16 cellular contexts compared by ENCODE assay signal in the genomic region with DNA sequence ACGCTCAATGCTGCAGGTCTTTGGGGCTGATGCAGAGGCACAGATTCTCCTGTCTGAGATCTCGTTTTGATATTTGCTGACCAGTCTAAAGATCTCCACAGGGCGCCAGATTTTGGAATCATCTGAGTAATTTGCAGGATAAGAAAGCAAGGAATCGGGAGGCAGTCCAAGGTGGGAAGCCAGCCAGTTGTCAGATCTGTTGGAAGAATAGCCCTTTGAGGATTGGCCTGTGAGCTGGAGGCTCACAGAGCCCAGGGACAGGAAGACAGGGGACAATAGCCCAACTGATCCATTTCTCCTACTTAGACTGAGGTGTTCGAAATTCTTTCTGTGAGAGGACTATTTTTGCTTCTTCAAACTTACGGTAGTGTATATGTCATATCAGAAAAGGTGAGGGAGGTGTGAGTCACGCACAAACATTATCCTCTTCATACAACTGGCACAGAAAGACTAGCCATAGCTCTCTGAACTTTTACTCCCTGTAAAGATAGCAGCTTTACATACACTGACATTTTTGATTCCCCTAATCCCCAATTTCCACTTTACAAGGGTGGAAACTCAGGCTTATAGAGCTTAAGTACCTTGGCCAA. TPM values are rescaled to one million over a fixed set of nuclear protein-coding genes. Genes with fewer than 3 reads are reported as not detected.
DNase-seq lines count a peak whose midpoint lies in the region; ATAC-seq and TF ChIP-seq lines count a peak whose summit lies in the region.
"Had no signal": no experiment of that assay in that cellular context is flagged by ENCODE, and none has a peak within 500 bp of the region (broad histone marks: within the 10 kb centered on the region; RNA-seq: fewer than 3 reads in every experiment).

No MANE protein-coding gene starts in this region.

- H3K27me3 ChIP-seq in OCI-LY3 (ENCODE audit: low read depth, low read length): peaks cover 4% of the 10 kb centered on the region; the same call in 1 of the 2 replicates
- H3K27me3 ChIP-seq in mammary epithelial cell (ENCODE audit: insufficient read depth, low read length): peaks cover 9% of the 10 kb centered on the region
- H3K27me3 ChIP-seq: brain microvascular endothelial cell had no signal

- 0 out of 2 replicates have a peak overlapping the region, but pooled peaks have one; percentile 20 for H3K9ac ChIP-seq in OCI-LY3 (ENCODE audit: low read length)
- no peak overlapping the region for H3K9ac ChIP-seq in mammary epithelial cell (ENCODE audit: insufficient read depth, low read length)

- H3K9me3 ChIP-seq in OCI-LY3 (ENCODE audit: insufficient read depth, low read length) (no peaks in the 10 kb centered on the region), mammary epithelial cell (replicated peaks; ENCODE audit: insufficient read depth, low read length) (no peaks in the 10 kb centered on the region)

- dilution Hi-C loops in mammary epithelial cell (cut with HindIII; ENCODE audit: low sequenced_read_pairs): no loop called here

- H3K4me3 ChIP-seq in OCI-LY3 (ENCODE audit: low read length): peak overlapping the region; percentile 68
- no peak overlapping the region for H3K4me3 ChIP-seq in epithelial cell of esophagus (ENCODE audit: low read length)
- no peak overlapping the region for H3K4me3 ChIP-seq in mammary epithelial cell (replicated peaks in 1 of 3; ENCODE audit: insufficient read depth in 1 of 3, low read depth in 2 of 3, low read length in 3 of 3)

- no peak for DNase-seq in activated T-cell treated with anti-CD3 and anti-CD28 coated beads, Interleukin-2, amount 50 U/mL, for 4 hours
- DNase-seq in activated T-cell treated with anti-CD3 and anti-CD28 coated beads for 4 hours (no peak), epithelial cell of esophagus (ENCODE audit: low read depth) (peak; percentile 3), putamen (ENCODE audit: low spot score) (peak; percentile 61), mammary epithelial cell (no peak), sciatic nerve (ENCODE audit: low spot score) (no peak)
- DNase-seq: activated CD8-positive, alpha-beta T cell treated with anti-CD3 and anti-CD28 coated beads for 36 hours; brain microvascular endothelial cell; COR-L47; dermis blood vessel endothelial cell; mesenchymal stem cell; NCI-H1417; NCI-H82; nephron progenitor cell had no signal

- H3K4me3 Mint-ChIP-seq in activated T-cell treated with anti-CD3 and anti-CD28 coated beads, Interleukin-2, amount 50 U/mL, for 4 hours: no peak overlapping the region
- H3K4me3 Mint-ChIP-seq: activated CD8-positive, alpha-beta T cell treated with anti-CD3 and anti-CD28 coated beads for 36 hours; nephron progenitor cell had no signal

- CTCF ChIA-PET in mammary epithelial cell (lab: Charles Lee; ENCODE audit: low non-redundant PET): no interaction called here

- 35% methylated on average over 7 of the region's 7 CpGs for WGBS in mammary epithelial cell (ENCODE audit: low coverage, missing lambda C conversion rate)

- in situ Hi-C loops in mammary epithelial cell (cut with MboI; ENCODE audit: low sequenced_read_pairs in 2 of 2): loop anchor here in 1 of 2 donors (25.0 kb wide), 1 partner anchor 1230 kb away; a partner anchor contains a TSS

- H3K36me3 Mint-ChIP-seq in activated T-cell treated with anti-CD3 and anti-CD28 coated beads, Interleukin-2, amount 50 U/mL, for 4 hours (ENCODE audit: insufficient read depth): no peaks in the 10 kb centered on the region

- no peaks in the 10 kb centered on the region for H3K9me3 Mint-ChIP-seq in activated T-cell treated with anti-CD3 and anti-CD28 coated beads, Interleukin-2, amount 50 U/mL, for 4 hours
- H3K9me3 Mint-ChIP-seq: activated CD8-positive, alpha-beta T cell treated with anti-CD3 and anti-CD28 coated beads for 36 hours had no signal

- BruUV-seq in mammary epithelial cell (replicated peaks; lab: Mats Ljungman, UMichigan): no TSS peak

- peak; percentile 48 to 62 for ATAC-seq in activated T-cell treated with anti-CD3 and anti-CD28 coated beads, Interleukin-2, amount 50 U/mL, for 4 hours
- no peak for ATAC-seq in GM21619 (IDR thresholded peaks at IDR 0.05; ENCODE audit: unreplicated experiment)
- ATAC-seq in sciatic nerve: no peak
- ATAC-seq: activated CD8-positive, alpha-beta T cell treated with anti-CD3 and anti-CD28 coated beads for 36 hours had no signal

- TF ChIP-seq CTCF in OCI-LY3 (IDR thresholded peaks at IDR 0.05; ENCODE audit: low read depth, low read length): no peak
- no peak for TF ChIP-seq CTCF in epithelial cell of esophagus (IDR thresholded peaks at IDR 0.05; ENCODE audit: insufficient read depth, low read depth, low read length, missing control alignments)
- no peak for TF ChIP-seq CTCF in mammary epithelial cell (conservative IDR thresholded peaks at IDR 0.05 in 1 of 2, IDR thresholded peaks at IDR 0.05 in 1 of 2; ENCODE audit: extremely low read depth in 1 of 2, insufficient read depth in 1 of 2, low read depth in 1 of 2, low read length in 2 of 2)

- H3K36me3 ChIP-seq in OCI-LY3 (replicated peaks; ENCODE audit: low read depth, low read length) (no peaks in the 10 kb centered on the region), mammary epithelial cell (ENCODE audit: insufficient read depth, low read length) (no peaks in the 10 kb centered on the region)
- H3K36me3 ChIP-seq: brain microvascular endothelial cell had no signal

- peaks cover 26% of the 10 kb centered on the region for H3K4me1 ChIP-seq in OCI-LY3 (ENCODE audit: low read length)
- H3K4me1 ChIP-seq in mammary epithelial cell (ENCODE audit: insufficient read depth, low read length): no peaks in the 10 kb centered on the region

- H3K4me2 ChIP-seq in OCI-LY3 (ENCODE audit: low read length) (peak overlapping the region; percentile 75), mammary epithelial cell (ENCODE audit: insufficient read depth, low read depth, low read length) (no peak overlapping the region)

- H3K27ac ChIP-seq in OCI-LY3 (ENCODE audit: low read length): peak overlapping the region; percentile 18; the same call in 1 of the 2 replicates
- no peak overlapping the region for H3K27ac ChIP-seq in mammary epithelial cell (ENCODE audit: insufficient read depth, low read depth, low read length)
- H3K27ac ChIP-seq: brain microvascular endothelial cell had no signal

- intact Hi-C loops in mammary epithelial cell (cut with micrococcal nuclease): no loop called here
- intact Hi-C loops in sciatic nerve (cut with DNase I): no loop called here

- H3K27me3 Mint-ChIP-seq in activated T-cell treated with anti-CD3 and anti-CD28 coated beads, Interleukin-2, amount 50 U/mL, for 4 hours (ENCODE audit: low read depth): no peaks in the 10 kb centered on the region
- H3K27me3 Mint-ChIP-seq: activated CD8-positive, alpha-beta T cell treated with anti-CD3 and anti-CD28 coated beads for 36 hours had no signal

- no peak overlapping the region for H2AFZ ChIP-seq in OCI-LY3 (ENCODE audit: low read depth, low read length)
- no peak overlapping the region for H2AFZ ChIP-seq in mammary epithelial cell (ENCODE audit: low read depth, low read length)

- peaks cover 21% of the 10 kb centered on the region for H3K4me1 Mint-ChIP-seq in activated T-cell treated with anti-CD3 and anti-CD28 coated beads, Interleukin-2, amount 50 U/mL, for 4 hours (ENCODE audit: low read depth)

- H3K79me2 ChIP-seq in OCI-LY3 (ENCODE audit: low read length) (no peaks in the 10 kb centered on the region), mammary epithelial cell (ENCODE audit: insufficient read depth, low read length) (no peaks in the 10 kb centered on the region)

- H4K20me1 ChIP-seq in OCI-LY3 (ENCODE audit: insufficient read depth, low read length) (no peaks in the 10 kb centered on the region), mammary epithelial cell (ENCODE audit: insufficient read depth, low read length) (no peaks in the 10 kb centered on the region)

RNA-seq across cellular contexts. Expression of a gene that starts 8.8 kb away (rescaled TPM):
- total RNA-seq in activated T-cell treated with anti-CD3 and anti-CD28 coated beads, Interleukin-2, amount 50 U/mL, for 4 hours: under 1 TPM in 1 of 3 donors, not detected in 2; 0.08 TPM
- total RNA-seq in mammary epithelial cell (not detected), sciatic nerve (35.4 TPM)
- polyA plus RNA-seq in mammary epithelial cell: not detected
- not detected for polyA minus RNA-seq in mammary epithelial cell
- total RNA-seq: activated CD8-positive, alpha-beta T cell treated with anti-CD3 and anti-CD28 coated beads for 36 hours had no signal

Comparison
In these comparisons a context has a peak if more than half of its experiments do, and no peak if none do; other contexts are left out.
1. ATAC-seq: peak in activated T-cell treated with anti-CD3 and anti-CD28 coated beads, Interleukin-2, amount 50 U/mL, for 4 hours (2 of 2); none in GM21619 (single experiment) and sciatic nerve (single experiment).
2. DNase-seq: peak in epithelial cell of esophagus (single experiment) and putamen (single experiment); none in activated T-cell treated with anti-CD3 and anti-CD28 coated beads, Interleukin-2, amount 50 U/mL, for 4 hours (single experiment), activated T-cell treated with anti-CD3 and anti-CD28 coated beads for 4 hours (single experiment), mammary epithelial cell (single experiment) and sciatic nerve (single experiment).
3. RNA of a gene that starts 8.8 kb away (total RNA-seq): 35.4 TPM in sciatic nerve (single experiment); 0.08 TPM in activated T-cell treated with anti-CD3 and anti-CD28 coated beads, Interleukin-2, amount 50 U/mL, for 4 hours and not detected in mammary epithelial cell; every median in the first group is over 10 times any median in the second.